Comparison of ENCODE assay signal across 1 cellular context in genomic region chr20:32570401-32571190, GRCh38.
TF ChIP-seq lines count a peak whose summit lies in the region.

No MANE protein-coding gene starts in this region.

TF ChIP-seq in GM23338, 12 proteins besides CTCF, POLR2A, EP300 and RAD21 (continued from another document):
- TF ChIP-seq, protein P1, sequence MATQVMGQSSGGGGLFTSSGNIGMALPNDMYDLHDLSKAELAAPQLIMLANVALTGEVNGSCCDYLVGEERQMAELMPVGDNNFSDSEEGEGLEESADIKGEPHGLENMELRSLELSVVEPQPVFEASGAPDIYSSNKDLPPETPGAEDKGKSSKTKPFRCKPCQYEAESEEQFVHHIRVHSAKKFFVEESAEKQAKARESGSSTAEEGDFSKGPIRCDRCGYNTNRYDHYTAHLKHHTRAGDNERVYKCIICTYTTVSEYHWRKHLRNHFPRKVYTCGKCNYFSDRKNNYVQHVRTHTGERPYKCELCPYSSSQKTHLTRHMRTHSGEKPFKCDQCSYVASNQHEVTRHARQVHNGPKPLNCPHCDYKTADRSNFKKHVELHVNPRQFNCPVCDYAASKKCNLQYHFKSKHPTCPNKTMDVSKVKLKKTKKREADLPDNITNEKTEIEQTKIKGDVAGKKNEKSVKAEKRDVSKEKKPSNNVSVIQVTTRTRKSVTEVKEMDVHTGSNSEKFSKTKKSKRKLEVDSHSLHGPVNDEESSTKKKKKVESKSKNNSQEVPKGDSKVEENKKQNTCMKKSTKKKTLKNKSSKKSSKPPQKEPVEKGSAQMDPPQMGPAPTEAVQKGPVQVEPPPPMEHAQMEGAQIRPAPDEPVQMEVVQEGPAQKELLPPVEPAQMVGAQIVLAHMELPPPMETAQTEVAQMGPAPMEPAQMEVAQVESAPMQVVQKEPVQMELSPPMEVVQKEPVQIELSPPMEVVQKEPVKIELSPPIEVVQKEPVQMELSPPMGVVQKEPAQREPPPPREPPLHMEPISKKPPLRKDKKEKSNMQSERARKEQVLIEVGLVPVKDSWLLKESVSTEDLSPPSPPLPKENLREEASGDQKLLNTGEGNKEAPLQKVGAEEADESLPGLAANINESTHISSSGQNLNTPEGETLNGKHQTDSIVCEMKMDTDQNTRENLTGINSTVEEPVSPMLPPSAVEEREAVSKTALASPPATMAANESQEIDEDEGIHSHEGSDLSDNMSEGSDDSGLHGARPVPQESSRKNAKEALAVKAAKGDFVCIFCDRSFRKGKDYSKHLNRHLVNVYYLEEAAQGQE (IDR thresholded peaks at IDR 0.05; ENCODE audit: unreplicated experiment) = no peak
TF ChIP-seq in GM23338: peak in this region for 1.
